ENCODE assay signal across 8 cellular contexts in genomic region chr6:150334790-150335783, GRCh38. TPM values are rescaled to one million over a fixed set of nuclear protein-coding genes. Genes with fewer than 3 reads are reported as not detected.
A peak's percentile ranks its signal among the peaks of the same experiment; 100 is the strongest.
DNase-seq lines count a peak whose midpoint lies in the region; ATAC-seq, FAIRE-seq and TF ChIP-seq lines count a peak whose summit lies in the region.
"Had no signal": no experiment of that assay in that cellular context is flagged by ENCODE, and none has a peak within 500 bp of the region (broad histone marks: within the 10 kb centered on the region; RNA-seq: fewer than 3 reads in every experiment).

No MANE protein-coding gene starts in this region.

- POLR2A ChIA-PET in Panc1 (lab: Charles Lee): no interaction called here

- H3K36me3 ChIP-seq in Panc1 (ENCODE audit: control insufficient read depth, insufficient read depth, low read length) (no peaks in the 10 kb centered on the region), lower lobe of right lung (no peaks in the 10 kb centered on the region), uterus (no peaks in the 10 kb centered on the region)

- TF ChIP-seq POLR2A in H54 (IDR thresholded peaks at IDR 0.05; ENCODE audit: low read depth, low read length) (no peak), uterus (IDR thresholded peaks at IDR 0.05) (no peak)

- intact Hi-C loops in Panc1 (cut with micrococcal nuclease; ENCODE audit: unreplicated experiment) (loop anchor here (1.0 kb wide), 1 partner anchor 255 kb away; no protein-coding TSS in a partner anchor), lower lobe of right lung (cut with DNase I) (loop anchor here (10.0 kb wide), 1 partner anchor 250 kb away; no protein-coding TSS in a partner anchor), uterus (cut with DNase I; ENCODE audit: low total_unique reads) (no loop called here)

- H3K27ac ChIP-seq in Panc1 (ENCODE audit: low read length) (no peak overlapping the region), coronary artery (no peak overlapping the region), lower lobe of right lung (no peak overlapping the region), uterus (no peak overlapping the region)

- peak; percentile 83 for TF ChIP-seq CTCF in Panc1 (IDR thresholded peaks at IDR 0.05)
- TF ChIP-seq CTCF in coronary artery (IDR thresholded peaks at IDR 0.05): peak; percentile 58
- peak; percentile 86 for TF ChIP-seq CTCF in lower lobe of right lung (IDR thresholded peaks at IDR 0.05)
- peak; percentile 51 to 76 (median 67) for TF ChIP-seq CTCF in uterus (IDR thresholded peaks at IDR 0.05)

- ATAC-seq in Panc1 (no peak), lower lobe of right lung (peak; percentile 52 to 73), GM18517 (IDR thresholded peaks at IDR 0.05; ENCODE audit: unreplicated experiment) (no peak)
- ATAC-seq: activated naive CD4-positive, alpha-beta T cell treated with anti-CD3 and anti-CD28 coated beads, Interleukin-2, amount 50 U/mL, for 72 hours had no signal

- no peak for FAIRE-seq in H54 (lab: Jason Lieb, UNC)

- CTCF ChIA-PET in Panc1 (lab: Charles Lee): interaction anchor here (0.6 to 0.9 kb wide), 2 partner anchors 254 to 264 kb away, joined by 3 read pairs; no protein-coding TSS in a partner anchor

- H3K27me3 ChIP-seq in Panc1 (ENCODE audit: control insufficient read depth, insufficient read depth, low read length): no peaks in the 10 kb centered on the region
- H3K27me3 ChIP-seq in lower lobe of right lung (ENCODE audit: low read depth): no peaks in the 10 kb centered on the region
- H3K27me3 ChIP-seq in uterus: no peaks in the 10 kb centered on the region

- H3K9me3 ChIP-seq in Panc1 (ENCODE audit: control insufficient read depth, insufficient read depth, low read depth, low read length): no peaks in the 10 kb centered on the region
- no peaks in the 10 kb centered on the region for H3K9me3 ChIP-seq in lower lobe of right lung
- H3K9me3 ChIP-seq in uterus: no peaks in the 10 kb centered on the region

- no peak overlapping the region for H3K4me3 ChIP-seq in Panc1 (ENCODE audit: low read depth in 2 of 2, low read length in 2 of 2)
- H3K4me3 ChIP-seq in coronary artery: no peak overlapping the region
- no peak overlapping the region for H3K4me3 ChIP-seq in lower lobe of right lung
- no peak overlapping the region for H3K4me3 ChIP-seq in uterus

- no peaks in the 10 kb centered on the region for H3K4me1 ChIP-seq in Panc1 (ENCODE audit: control insufficient read depth, insufficient read depth, low read length)
- H3K4me1 ChIP-seq in lower lobe of right lung: no peaks in the 10 kb centered on the region
- no peaks in the 10 kb centered on the region for H3K4me1 ChIP-seq in uterus

- in situ Hi-C loops in Panc1 (cut with HindIII; ENCODE audit: low pct_unique_long_range_greater_than_20kb, low sequenced_read_pairs): no loop called here

- BruUV-seq in Panc1 (replicated peaks; lab: Mats Ljungman, UMichigan): no TSS peak

- peak; percentile 76 for DNase-seq in DMS 273 (lab: John Stamatoyannopoulos, UW; ENCODE audit: unreplicated experiment)
- DNase-seq in H54 (ENCODE audit: insufficient read length, low spot score): peak; percentile 18
- DNase-seq in Panc1 (ENCODE audit: low read depth, low spot score): peak; percentile 41
- no peak for DNase-seq in coronary artery (ENCODE audit: low spot score)
- DNase-seq in lower lobe of right lung: no peak
- peak in 1 of 2 donors; percentile 33 for DNase-seq in uterus

RNA-seq across cellular contexts. Expression of gene IYD, which starts 33.7 kb away (rescaled TPM):
- total RNA-seq in Panc1 (2021; ENCODE audit: unreplicated experiment) (0.03 TPM), lower lobe of right lung (1.9 TPM), uterus (not detected)
- not detected for polyA plus RNA-seq in Panc1 (2012; ENCODE audit: insufficient read length)
- total RNA-seq: activated naive CD4-positive, alpha-beta T cell treated with anti-CD3 and anti-CD28 coated beads, Interleukin-2, amount 50 U/mL, for 72 hours had no signal

Comparison
In these comparisons a context has a peak if more than half of its experiments do, and no peak if none do; other contexts are left out.
1. DNase-seq: peak in DMS 273 (single experiment), H54 (single experiment) and Panc1 (single experiment); none in coronary artery (single experiment) and lower lobe of right lung (single experiment).
2. ATAC-seq: peak in lower lobe of right lung (2 of 2); none in Panc1 (single experiment) and GM18517 (single experiment).
3. Peak in every context shown above with its lines, with median percentiles within 50 percentile points of each other: CTCF ChIP-seq.